In the genomic region with DNA sequence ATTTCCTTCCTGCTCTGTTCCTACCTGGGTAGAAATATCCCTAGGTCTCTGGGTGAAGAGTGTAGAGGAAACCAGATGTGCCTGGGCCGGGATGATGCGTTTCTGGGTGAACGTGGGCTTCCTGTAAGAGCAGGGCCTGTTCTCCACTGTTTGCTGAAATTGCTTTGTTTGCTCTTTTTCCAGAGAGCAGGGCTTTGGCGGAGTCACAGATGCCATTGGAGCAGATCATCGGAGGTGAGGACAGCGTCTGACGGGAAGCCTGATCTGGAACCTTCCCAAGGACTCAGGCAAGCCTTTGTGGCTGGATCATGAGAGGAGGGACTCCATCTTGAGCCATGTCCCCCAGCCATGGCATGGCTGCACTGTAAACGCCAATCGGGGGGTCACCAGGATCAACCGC, we compare ENCODE assay signal across 1 cellular context.
TF ChIP-seq lines count a peak whose summit lies in the region.

No MANE protein-coding gene starts in this region.

TF ChIP-seq in HepG2, 621 proteins besides CTCF, POLR2A, EP300 and RAD21 (continued from another document and continues in another):
- TF ChIP-seq SMAD9 (CRISPR knock-in tag; IDR thresholded peaks at IDR 0.05): no peak
- TF ChIP-seq BCL6 (CRISPR knock-in tag; IDR thresholded peaks at IDR 0.05): peak; percentile 63
- peak; percentile 40; the same call in 1 of the 2 replicates for TF ChIP-seq ZMYM4 (CRISPR knock-in tag; IDR thresholded peaks at IDR 0.05)
- TF ChIP-seq RFX1 (IDR thresholded peaks at IDR 0.05): no peak
- TF ChIP-seq ZBTB7B (CRISPR knock-in tag; IDR thresholded peaks at IDR 0.05): 0 out of 2 replicates have a peak, but pooled peaks have one; percentile 22
- peak; percentile 96; the same call in 1 of the 2 replicates for TF ChIP-seq ZBTB4 (CRISPR knock-in tag; IDR thresholded peaks at IDR 0.05; ENCODE audit: borderline replicate concordance)
- TF ChIP-seq SMARCE1 (IDR thresholded peaks at IDR 0.05; ENCODE audit: borderline replicate concordance): no peak
- no peak for TF ChIP-seq ZNF44 (CRISPR knock-in tag; IDR thresholded peaks at IDR 0.05)
- peak; percentile 31; the same call in 1 of the 2 replicates for TF ChIP-seq ZFX (CRISPR knock-in tag; IDR thresholded peaks at IDR 0.05; ENCODE audit: low read depth)
- no peak for TF ChIP-seq ASH2L (IDR thresholded peaks at IDR 0.05; ENCODE audit: insufficient read length, low read depth, low read length)
- TF ChIP-seq, protein P1, sequence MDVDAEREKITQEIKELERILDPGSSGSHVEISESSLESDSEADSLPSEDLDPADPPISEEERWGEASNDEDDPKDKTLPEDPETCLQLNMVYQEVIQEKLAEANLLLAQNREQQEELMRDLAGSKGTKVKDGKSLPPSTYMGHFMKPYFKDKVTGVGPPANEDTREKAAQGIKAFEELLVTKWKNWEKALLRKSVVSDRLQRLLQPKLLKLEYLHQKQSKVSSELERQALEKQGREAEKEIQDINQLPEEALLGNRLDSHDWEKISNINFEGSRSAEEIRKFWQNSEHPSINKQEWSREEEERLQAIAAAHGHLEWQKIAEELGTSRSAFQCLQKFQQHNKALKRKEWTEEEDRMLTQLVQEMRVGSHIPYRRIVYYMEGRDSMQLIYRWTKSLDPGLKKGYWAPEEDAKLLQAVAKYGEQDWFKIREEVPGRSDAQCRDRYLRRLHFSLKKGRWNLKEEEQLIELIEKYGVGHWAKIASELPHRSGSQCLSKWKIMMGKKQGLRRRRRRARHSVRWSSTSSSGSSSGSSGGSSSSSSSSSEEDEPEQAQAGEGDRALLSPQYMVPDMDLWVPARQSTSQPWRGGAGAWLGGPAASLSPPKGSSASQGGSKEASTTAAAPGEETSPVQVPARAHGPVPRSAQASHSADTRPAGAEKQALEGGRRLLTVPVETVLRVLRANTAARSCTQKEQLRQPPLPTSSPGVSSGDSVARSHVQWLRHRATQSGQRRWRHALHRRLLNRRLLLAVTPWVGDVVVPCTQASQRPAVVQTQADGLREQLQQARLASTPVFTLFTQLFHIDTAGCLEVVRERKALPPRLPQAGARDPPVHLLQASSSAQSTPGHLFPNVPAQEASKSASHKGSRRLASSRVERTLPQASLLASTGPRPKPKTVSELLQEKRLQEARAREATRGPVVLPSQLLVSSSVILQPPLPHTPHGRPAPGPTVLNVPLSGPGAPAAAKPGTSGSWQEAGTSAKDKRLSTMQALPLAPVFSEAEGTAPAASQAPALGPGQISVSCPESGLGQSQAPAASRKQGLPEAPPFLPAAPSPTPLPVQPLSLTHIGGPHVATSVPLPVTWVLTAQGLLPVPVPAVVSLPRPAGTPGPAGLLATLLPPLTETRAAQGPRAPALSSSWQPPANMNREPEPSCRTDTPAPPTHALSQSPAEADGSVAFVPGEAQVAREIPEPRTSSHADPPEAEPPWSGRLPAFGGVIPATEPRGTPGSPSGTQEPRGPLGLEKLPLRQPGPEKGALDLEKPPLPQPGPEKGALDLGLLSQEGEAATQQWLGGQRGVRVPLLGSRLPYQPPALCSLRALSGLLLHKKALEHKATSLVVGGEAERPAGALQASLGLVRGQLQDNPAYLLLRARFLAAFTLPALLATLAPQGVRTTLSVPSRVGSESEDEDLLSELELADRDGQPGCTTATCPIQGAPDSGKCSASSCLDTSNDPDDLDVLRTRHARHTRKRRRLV (CRISPR knock-in tag; IDR thresholded peaks at IDR 0.05): no peak
- no peak for TF ChIP-seq ZNF550 (CRISPR knock-in tag; IDR thresholded peaks at IDR 0.05; ENCODE audit: borderline replicate concordance)
- TF ChIP-seq KAT2B (IDR thresholded peaks at IDR 0.05; ENCODE audit: borderline replicate concordance, low read depth, low read length): no peak
- TF ChIP-seq ZNF781 (CRISPR knock-in tag; IDR thresholded peaks at IDR 0.05; ENCODE audit: borderline replicate concordance, not compliant biosample characterization): no peak
- no peak for TF ChIP-seq PAX8 (CRISPR knock-in tag; IDR thresholded peaks at IDR 0.05; ENCODE audit: borderline replicate concordance)
- TF ChIP-seq ZFY (CRISPR knock-in tag; IDR thresholded peaks at IDR 0.05): peak; percentile 51; the same call in 1 of the 2 replicates
- no peak for TF ChIP-seq ZNF773 (CRISPR knock-in tag; IDR thresholded peaks at IDR 0.05; ENCODE audit: borderline replicate concordance)
- TF ChIP-seq RXRA (CRISPR knock-in tag; IDR thresholded peaks at IDR 0.05): peak; percentile 46; the same call in 1 of the 2 replicates
- TF ChIP-seq ZNF430 (CRISPR knock-in tag; IDR thresholded peaks at IDR 0.05): no peak
- TF ChIP-seq MTF2 (CRISPR knock-in tag; IDR thresholded peaks at IDR 0.05; ENCODE audit: borderline replicate concordance): no peak
- TF ChIP-seq ZNF672 (CRISPR knock-in tag; IDR thresholded peaks at IDR 0.05): no peak
- TF ChIP-seq ZNF879 (CRISPR knock-in tag; IDR thresholded peaks at IDR 0.05): no peak
- no peak for TF ChIP-seq FOXO1 (CRISPR knock-in tag; IDR thresholded peaks at IDR 0.05)
- TF ChIP-seq ISL2 (CRISPR knock-in tag; IDR thresholded peaks at IDR 0.05): peak; percentile 38; the same call in 1 of the 2 replicates
- TF ChIP-seq DPF2 (CRISPR knock-in tag; IDR thresholded peaks at IDR 0.05; ENCODE audit: borderline replicate concordance, low read depth): no peak
- peak; percentile 70 for TF ChIP-seq FOSL2 (CRISPR knock-in tag; IDR thresholded peaks at IDR 0.05)
- no peak for TF ChIP-seq ZNF556 (CRISPR knock-in tag; IDR thresholded peaks at IDR 0.05; ENCODE audit: borderline replicate concordance)
- no peak for TF ChIP-seq REL (CRISPR knock-in tag; conservative IDR thresholded peaks at IDR 0.05)
- TF ChIP-seq, protein P2, sequence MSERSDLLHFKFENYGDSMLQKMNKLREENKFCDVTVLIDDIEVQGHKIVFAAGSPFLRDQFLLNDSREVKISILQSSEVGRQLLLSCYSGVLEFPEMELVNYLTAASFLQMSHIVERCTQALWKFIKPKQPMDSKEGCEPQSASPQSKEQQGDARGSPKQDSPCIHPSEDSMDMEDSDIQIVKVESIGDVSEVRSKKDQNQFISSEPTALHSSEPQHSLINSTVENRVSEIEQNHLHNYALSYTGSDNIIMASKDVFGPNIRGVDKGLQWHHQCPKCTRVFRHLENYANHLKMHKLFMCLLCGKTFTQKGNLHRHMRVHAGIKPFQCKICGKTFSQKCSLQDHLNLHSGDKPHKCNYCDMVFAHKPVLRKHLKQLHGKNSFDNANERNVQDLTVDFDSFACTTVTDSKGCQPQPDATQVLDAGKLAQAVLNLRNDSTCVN (CRISPR knock-in tag; IDR thresholded peaks at IDR 0.05; ENCODE audit: borderline replicate concordance): peak; percentile 95
- no peak for TF ChIP-seq PRDM10 (CRISPR knock-in tag; IDR thresholded peaks at IDR 0.05; ENCODE audit: low read depth)
- TF ChIP-seq HBP1 (CRISPR knock-in tag; IDR thresholded peaks at IDR 0.05; ENCODE audit: low read depth): no peak
- no peak for TF ChIP-seq NR2F1 (CRISPR knock-in tag; IDR thresholded peaks at IDR 0.05)
- TF ChIP-seq DNMT3B (CRISPR knock-in tag; conservative IDR thresholded peaks at IDR 0.05): no peak
- TF ChIP-seq ZNF350 (CRISPR knock-in tag; IDR thresholded peaks at IDR 0.05; ENCODE audit: borderline replicate concordance, low read depth): no peak
- TF ChIP-seq TARDBP (CRISPR knock-in tag; IDR thresholded peaks at IDR 0.05): no peak
- TF ChIP-seq ZFP82 (CRISPR knock-in tag; IDR thresholded peaks at IDR 0.05; ENCODE audit: borderline replicate concordance): no peak
- TF ChIP-seq, protein P3, sequence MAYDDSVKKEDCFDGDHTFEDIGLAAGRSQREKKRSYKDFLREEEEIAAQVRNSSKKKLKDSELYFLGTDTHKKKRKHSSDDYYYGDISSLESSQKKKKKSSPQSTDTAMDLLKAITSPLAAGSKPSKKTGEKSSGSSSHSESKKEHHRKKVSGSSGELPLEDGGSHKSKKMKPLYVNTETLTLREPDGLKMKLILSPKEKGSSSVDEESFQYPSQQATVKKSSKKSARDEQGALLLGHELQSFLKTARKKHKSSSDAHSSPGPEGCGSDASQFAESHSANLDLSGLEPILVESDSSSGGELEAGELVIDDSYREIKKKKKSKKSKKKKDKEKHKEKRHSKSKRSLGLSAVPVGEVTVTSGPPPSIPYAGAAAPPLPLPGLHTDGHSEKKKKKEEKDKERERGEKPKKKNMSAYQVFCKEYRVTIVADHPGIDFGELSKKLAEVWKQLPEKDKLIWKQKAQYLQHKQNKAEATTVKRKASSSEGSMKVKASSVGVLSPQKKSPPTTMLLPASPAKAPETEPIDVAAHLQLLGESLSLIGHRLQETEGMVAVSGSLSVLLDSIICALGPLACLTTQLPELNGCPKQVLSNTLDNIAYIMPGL (CRISPR knock-in tag; IDR thresholded peaks at IDR 0.05; ENCODE audit: borderline replicate concordance in 1 of 2, low read depth in 1 of 2): no peak
- TF ChIP-seq NAIF1 (CRISPR knock-in tag; IDR thresholded peaks at IDR 0.05; ENCODE audit: borderline replicate concordance): no peak
- no peak for TF ChIP-seq RNF2 (conservative IDR thresholded peaks at IDR 0.05; ENCODE audit: low read depth)
- TF ChIP-seq, protein P4, sequence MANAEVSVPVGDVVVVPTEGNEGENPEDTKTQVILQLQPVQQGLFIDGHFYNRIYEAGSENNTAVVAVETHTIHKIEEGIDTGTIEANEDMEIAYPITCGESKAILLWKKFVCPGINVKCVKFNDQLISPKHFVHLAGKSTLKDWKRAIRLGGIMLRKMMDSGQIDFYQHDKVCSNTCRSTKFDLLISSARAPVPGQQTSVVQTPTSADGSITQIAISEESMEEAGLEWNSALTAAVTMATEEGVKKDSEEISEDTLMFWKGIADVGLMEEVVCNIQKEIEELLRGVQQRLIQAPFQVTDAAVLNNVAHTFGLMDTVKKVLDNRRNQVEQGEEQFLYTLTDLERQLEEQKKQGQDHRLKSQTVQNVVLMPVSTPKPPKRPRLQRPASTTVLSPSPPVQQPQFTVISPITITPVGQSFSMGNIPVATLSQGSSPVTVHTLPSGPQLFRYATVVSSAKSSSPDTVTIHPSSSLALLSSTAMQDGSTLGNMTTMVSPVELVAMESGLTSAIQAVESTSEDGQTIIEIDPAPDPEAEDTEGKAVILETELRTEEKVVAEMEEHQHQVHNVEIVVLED (CRISPR knock-in tag; IDR thresholded peaks at IDR 0.05; ENCODE audit: borderline replicate concordance): no peak
- no peak for TF ChIP-seq ADNP (CRISPR knock-in tag; IDR thresholded peaks at IDR 0.05)
- no peak for TF ChIP-seq ZNF746 (CRISPR knock-in tag; IDR thresholded peaks at IDR 0.05)
- no peak for TF ChIP-seq ZSCAN31 (CRISPR knock-in tag; IDR thresholded peaks at IDR 0.05; ENCODE audit: low read depth)
- TF ChIP-seq ZNF383 (CRISPR knock-in tag; IDR thresholded peaks at IDR 0.05; ENCODE audit: borderline replicate concordance): no peak
